Comparison of ENCODE assay signal across 8 cellular contexts in the genomic region with DNA sequence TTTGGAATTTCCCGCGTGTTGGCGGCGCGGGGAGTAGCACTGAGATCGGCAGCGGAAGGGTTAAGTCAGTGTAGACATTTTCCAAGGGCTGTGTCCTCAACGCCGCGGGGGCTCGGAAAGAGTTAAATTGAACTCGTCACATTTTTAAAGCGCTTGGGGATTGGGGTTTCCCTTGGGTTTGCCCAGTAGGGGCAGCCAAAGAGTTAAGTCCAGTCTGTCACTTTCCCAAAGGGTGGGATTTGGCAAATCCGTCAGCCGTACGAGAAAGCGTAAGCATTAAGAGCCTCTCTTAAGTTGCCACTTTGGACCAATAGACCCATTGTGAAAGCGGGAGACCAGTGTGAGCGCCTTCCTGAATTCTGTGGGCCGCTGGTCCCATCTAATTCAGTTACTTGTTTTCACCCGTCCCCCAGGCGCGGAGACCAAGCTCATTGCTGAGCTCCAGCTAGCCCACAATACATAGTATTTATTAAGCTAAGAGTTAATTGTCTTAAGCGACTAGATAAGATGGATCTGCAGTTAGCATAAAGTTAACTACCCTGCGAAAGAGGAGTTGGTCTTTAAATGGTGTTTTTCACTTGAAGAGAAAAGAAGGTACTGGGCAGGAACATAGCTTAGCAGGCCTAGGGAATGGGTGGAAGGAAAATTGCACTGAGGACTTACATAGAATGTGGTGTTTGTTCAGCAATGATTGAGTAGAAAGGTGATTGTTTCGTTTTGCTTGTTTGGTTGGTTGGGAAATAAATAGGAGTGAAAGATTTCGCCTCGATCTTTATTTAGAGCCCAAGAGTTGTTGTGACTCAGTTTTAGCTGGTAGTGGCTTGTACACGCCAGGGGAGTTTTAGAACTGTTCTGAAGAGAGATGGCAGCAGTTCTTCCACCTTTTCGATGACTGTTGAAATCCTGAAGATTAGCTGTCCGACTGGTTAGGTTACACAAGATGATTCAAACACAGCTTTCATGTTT. TPM values are rescaled to one million over a fixed set of nuclear protein-coding genes. Genes with fewer than 3 reads are reported as not detected.
DNase-seq lines count a peak whose midpoint lies in the region; ATAC-seq and TF ChIP-seq lines count a peak whose summit lies in the region.

No MANE protein-coding gene starts in this region.

- no peak for TF ChIP-seq CTCF in WI38 (IDR thresholded peaks at IDR 0.05; ENCODE audit: low read depth, low read length)

- ATAC-seq in GM19452 (IDR thresholded peaks at IDR 0.05; ENCODE audit: unreplicated experiment): peak; percentile 9

- DNase-seq in CD1c-positive myeloid dendritic cell (ENCODE audit: extremely low spot score) (peak; percentile 68), HT-29 (ENCODE audit: low spot score) (peak; percentile 39), dedifferentiated amniotic fluid mesenchymal stem cell (ENCODE audit: extremely low spot score) (peak; percentile 67), left kidney (ENCODE audit: low read depth, low spot score) (peak; percentile 74), middle frontal gyrus (ENCODE audit: extremely low spot score, low spot score) (no peak)
- peak in 2 of 3 experiments; percentile 3 to 5 for DNase-seq in stimulated activated CD4-positive, alpha-beta T cell treated with anti-CD3 and anti-CD28 coated beads, TNF-alpha, amount 100 ng/mL, for 24 hours (ENCODE audit: low read depth in 3 of 3)

- H3K4me3 ChIP-seq in WI38 (ENCODE audit: low read depth, low read length): peak overlapping the region; percentile 97

RNA-seq across cellular contexts. Expression of a gene that starts 0.9 kb away (rescaled TPM):
- 17.5 and 18.3 TPM in 2 replicates for total RNA-seq in HT-29 (2014; rRNA removed; shearing (Covaris generic))
